8 cellular contexts compared by ENCODE assay signal in genomic region chr7:83648464-83649241, GRCh38. TPM values are rescaled to one million over a fixed set of nuclear protein-coding genes. Genes with fewer than 3 reads are reported as not detected.
DNase-seq lines count a peak whose midpoint lies in the region; ATAC-seq and TF ChIP-seq lines count a peak whose summit lies in the region.

TSS of gene SEMA3E (minus strand) at chr7:83649139.

- no peak for TF ChIP-seq POLR2A in right lobe of liver (IDR thresholded peaks at IDR 0.05)

- TF ChIP-seq CTCF in MCF 10A (IDR thresholded peaks at IDR 0.05; ENCODE audit: unreplicated experiment) = no peak
- TF ChIP-seq CTCF in right lobe of liver (IDR thresholded peaks at IDR 0.05) = no peak
- no peak for TF ChIP-seq CTCF in upper lobe of right lung (IDR thresholded peaks at IDR 0.05)

- no peaks in the 10 kb centered on the region for H3K4me1 Mint-ChIP-seq in MCF 10A (ENCODE audit: insufficient read depth, unreplicated experiment)

- no peaks in the 10 kb centered on the region for H3K36me3 ChIP-seq in right lobe of liver
- H3K36me3 ChIP-seq in upper lobe of right lung = no peaks in the 10 kb centered on the region

- DNase-seq in NCI-H146 (lab: John Stamatoyannopoulos, UW) = peak; percentile 43
- DNase-seq in NCI-H146 treated with DMSO at 0.1 percent for 48 hours (lab: John Stamatoyannopoulos, UW; ENCODE audit: unreplicated experiment) = no peak
- no peak for DNase-seq in MCF 10A (ENCODE audit: unreplicated experiment)
- DNase-seq in right lobe of liver = no peak
- no peak for DNase-seq in upper lobe of right lung
- no peak for DNase-seq in Kasumi-1 (lab: John Stamatoyannopoulos, UW)
- DNase-seq in NCI-H1694 (lab: John Stamatoyannopoulos, UW) = no peak

- no peaks in the 10 kb centered on the region for H3K4me1 ChIP-seq in right lobe of liver
- H3K4me1 ChIP-seq in upper lobe of right lung = no peaks in the 10 kb centered on the region

- no peaks in the 10 kb centered on the region for H3K36me3 Mint-ChIP-seq in MCF 10A (ENCODE audit: insufficient read depth, unreplicated experiment)

- CTCF ChIA-PET in MCF 10A (lab: Yijun Ruan, JAX) = no interaction called here

- H3K9me3 ChIP-seq in right lobe of liver (no peaks in the 10 kb centered on the region), upper lobe of right lung (no peaks in the 10 kb centered on the region)

- H3K9me3 Mint-ChIP-seq in MCF 10A (ENCODE audit: unreplicated experiment) = no peaks in the 10 kb centered on the region

- intact Hi-C loops in MCF 10A (cut with micrococcal nuclease) = no loop called here
- intact Hi-C loops in right lobe of liver (cut with DNase I) = no loop called here
- intact Hi-C loops in upper lobe of right lung (cut with DNase I) = no loop called here

- ATAC-seq in right lobe of liver (peak in 3 of 4 donors; percentile 32 to 65 (median 36)), upper lobe of right lung (peak; percentile 79), GM18907 (IDR thresholded peaks at IDR 0.05; ENCODE audit: unreplicated experiment) (no peak)

- H3K27me3 ChIP-seq in right lobe of liver (no peaks in the 10 kb centered on the region), upper lobe of right lung (no peaks in the 10 kb centered on the region)

- 3% methylated on average over 23 of the region's 25 CpGs for WGBS in right lobe of liver (ENCODE audit: insufficient coverage, low coverage, low lambda C conversion rate, missing lambda C conversion rate)

- H3K27me3 Mint-ChIP-seq in MCF 10A (ENCODE audit: insufficient read depth, unreplicated experiment) = peaks cover 50% of the 10 kb centered on the region

- no TSS peak for BruUV-seq in MCF 10A (replicated peaks; lab: Mats Ljungman, UMichigan)

- POLR2A ChIA-PET in MCF 10A (lab: Yijun Ruan, JAX) = no interaction called here

- peak within 1 kb of the TSS; percentile 17 for H3K4me3 Mint-ChIP-seq in MCF 10A (ENCODE audit: unreplicated experiment)

- H3K27ac ChIP-seq in right lobe of liver = no peak within 1 kb of the TSS
- no peak within 1 kb of the TSS for H3K27ac ChIP-seq in upper lobe of right lung

- H3K4me3 ChIP-seq in right lobe of liver = no peak within 1 kb of the TSS
- peak within 1 kb of the TSS; percentile 32 for H3K4me3 ChIP-seq in upper lobe of right lung

- no peak within 1 kb of the TSS for H3K27ac Mint-ChIP-seq in MCF 10A (ENCODE audit: low read depth, unreplicated experiment)

RNA-seq across cellular contexts. Expression of gene SEMA3E, which starts in this region (rescaled TPM):
- 0.29 and 0.51 TPM in 2 replicates for total RNA-seq in MCF 10A (2022)
- total RNA-seq in right lobe of liver = 1 to 10 TPM in 1 of 6 experiments, under 1 TPM in 5; 0.06 to 1.0 (median 0.32) TPM
- 11.9 TPM for total RNA-seq in upper lobe of right lung
